8 cellular contexts compared by ENCODE assay signal in the genomic region with DNA sequence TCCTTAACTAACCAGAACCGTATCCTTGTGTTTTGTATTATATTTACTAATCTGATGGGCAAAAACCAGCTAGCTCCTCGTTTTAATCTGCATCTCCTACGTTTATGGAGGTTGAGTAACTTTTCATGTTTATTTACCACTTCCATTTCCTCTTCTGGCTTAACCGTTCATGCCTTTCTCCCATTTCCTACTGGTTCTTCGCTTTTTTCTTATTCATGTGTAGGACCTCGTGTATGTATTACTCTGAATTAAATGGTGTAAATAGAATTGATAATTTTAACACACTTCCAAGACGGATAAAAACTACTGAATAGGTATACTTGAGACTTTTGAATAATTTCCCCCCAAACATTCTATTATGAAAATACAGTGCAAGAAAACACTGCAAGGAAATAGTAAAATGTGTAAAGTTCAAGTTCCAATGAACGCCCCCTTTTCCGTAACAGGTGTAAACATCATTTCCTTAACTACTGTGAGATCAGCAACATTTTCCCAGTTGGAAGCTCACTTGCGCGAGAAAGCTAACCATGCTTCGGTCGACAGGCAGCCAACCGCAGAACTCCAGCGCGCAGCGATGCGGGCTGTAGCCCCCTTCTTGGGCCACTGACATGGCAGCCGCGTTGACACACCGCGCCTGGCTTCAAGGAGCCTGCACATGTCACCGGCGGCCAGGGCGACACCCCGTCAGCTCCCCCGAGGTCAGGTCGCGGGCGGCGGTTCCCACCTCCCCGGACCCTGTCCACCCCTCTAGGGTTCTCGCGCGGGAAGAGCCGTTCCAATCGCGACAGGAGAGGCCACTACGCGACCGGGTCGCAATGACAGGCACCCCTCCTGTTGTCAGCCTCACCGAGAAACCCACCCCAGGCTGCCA. TPM values are rescaled to one million over a fixed set of nuclear protein-coding genes. Genes with fewer than 3 reads are reported as not detected.
DNase-seq lines count a peak whose midpoint lies in the region; ATAC-seq and TF ChIP-seq lines count a peak whose summit lies in the region.

No MANE protein-coding gene starts in this region.

- no peaks in the 10 kb centered on the region for H3K9me3 Mint-ChIP-seq in chondrocyte (ENCODE audit: low read depth)

- H3K27ac ChIP-seq in KMS-11 (peak overlapping the region; percentile 77), layer of hippocampus (ENCODE audit: low read depth, low read length) (peak overlapping the region; percentile 93)

- H3K36me3 ChIP-seq in KMS-11 (ENCODE audit: insufficient read depth) = peaks cover 13% of the 10 kb centered on the region; the same call in 1 of the 2 replicates

- no peaks in the 10 kb centered on the region for H3K27me3 Mint-ChIP-seq in chondrocyte (ENCODE audit: low read depth)

- peak overlapping the region; percentile 94 for H3K9ac ChIP-seq in KMS-11

- peak overlapping the region; percentile 93 for H3K4me3 ChIP-seq in KMS-11 (IDR thresholded peaks at IDR 0.05; ENCODE audit: insufficient read depth, low read depth, low read length)

- peaks cover 32% of the 10 kb centered on the region for H3K4me1 Mint-ChIP-seq in chondrocyte (ENCODE audit: low read depth)

- peak; percentile 12 for ATAC-seq in GM21529 (IDR thresholded peaks at IDR 0.05; ENCODE audit: unreplicated experiment)

- 0 out of 2 replicates have a peak overlapping the region, but pooled peaks have one; percentile 14 for H2AFZ ChIP-seq in KMS-11 (ENCODE audit: low read depth)

- no peaks in the 10 kb centered on the region for H3K36me3 Mint-ChIP-seq in chondrocyte (ENCODE audit: low read depth)

- H3K27ac Mint-ChIP-seq in chondrocyte (ENCODE audit: unreplicated experiment) = peak overlapping the region; percentile 94

- H3K4me1 ChIP-seq in KMS-11 (ENCODE audit: low read depth, poor library complexity, severe bottlenecking) = peaks cover 49% of the 10 kb centered on the region

- H3K4me3 Mint-ChIP-seq in chondrocyte (ENCODE audit: unreplicated experiment) = peak overlapping the region; percentile 95

- H3K27me3 ChIP-seq in KMS-11 (ENCODE audit: insufficient read depth, low read depth) (no peaks in the 10 kb centered on the region), layer of hippocampus (ENCODE audit: control insufficient read depth, insufficient read depth, low read length) (no peaks in the 10 kb centered on the region)

- peaks cover 57% of the 10 kb centered on the region for H3K79me2 ChIP-seq in KMS-11 (ENCODE audit: insufficient read depth, low read depth)

- TF ChIP-seq CTCF in KMS-11 (conservative IDR thresholded peaks at IDR 0.05; ENCODE audit: low read depth, low read length) (no peak), chondrocyte (IDR thresholded peaks at IDR 0.05) (no peak), GM20000 (IDR thresholded peaks at IDR 0.05; ENCODE audit: extremely low read depth, missing control alignments) (no peak)

- DNase-seq in COLO668 (lab: John Stamatoyannopoulos, UW; ENCODE audit: unreplicated experiment) (peak; percentile 67), T-helper 9 cell (peak; percentile 20), chondrocyte (ENCODE audit: low spot score) (no peak), GM20000 (ENCODE audit: low spot score) (no peak)
- DNase-seq in stimulated activated CD4-positive, alpha-beta T cell treated with anti-CD3 and anti-CD28 coated beads, Interleukin-2, amount 100 ng/mL, for 48 hours = peak; percentile 24 to 27

- no peaks in the 10 kb centered on the region for H4K20me1 ChIP-seq in KMS-11 (ENCODE audit: insufficient read depth)

- H3K4me2 ChIP-seq in KMS-11 = peak overlapping the region; percentile 97

RNA-seq across cellular contexts. Expression of gene EDEM3, which starts 0.8 kb away (rescaled TPM):
- 31.6 to 43.1 TPM (median 41.7 TPM) in 3 replicates for total RNA-seq in chondrocyte

Comparison
In these comparisons a context has a peak if more than half of its experiments do, and no peak if none do; other contexts are left out.
1. DNase-seq: peak in COLO668 (single experiment), T-helper 9 cell (single experiment) and stimulated activated CD4-positive, alpha-beta T cell treated with anti-CD3 and anti-CD28 coated beads, Interleukin-2, amount 100 ng/mL, for 48 hours (2 of 2); none in chondrocyte (single experiment) and GM20000 (single experiment).